1 cellular context compared by ENCODE assay signal in the genomic region with DNA sequence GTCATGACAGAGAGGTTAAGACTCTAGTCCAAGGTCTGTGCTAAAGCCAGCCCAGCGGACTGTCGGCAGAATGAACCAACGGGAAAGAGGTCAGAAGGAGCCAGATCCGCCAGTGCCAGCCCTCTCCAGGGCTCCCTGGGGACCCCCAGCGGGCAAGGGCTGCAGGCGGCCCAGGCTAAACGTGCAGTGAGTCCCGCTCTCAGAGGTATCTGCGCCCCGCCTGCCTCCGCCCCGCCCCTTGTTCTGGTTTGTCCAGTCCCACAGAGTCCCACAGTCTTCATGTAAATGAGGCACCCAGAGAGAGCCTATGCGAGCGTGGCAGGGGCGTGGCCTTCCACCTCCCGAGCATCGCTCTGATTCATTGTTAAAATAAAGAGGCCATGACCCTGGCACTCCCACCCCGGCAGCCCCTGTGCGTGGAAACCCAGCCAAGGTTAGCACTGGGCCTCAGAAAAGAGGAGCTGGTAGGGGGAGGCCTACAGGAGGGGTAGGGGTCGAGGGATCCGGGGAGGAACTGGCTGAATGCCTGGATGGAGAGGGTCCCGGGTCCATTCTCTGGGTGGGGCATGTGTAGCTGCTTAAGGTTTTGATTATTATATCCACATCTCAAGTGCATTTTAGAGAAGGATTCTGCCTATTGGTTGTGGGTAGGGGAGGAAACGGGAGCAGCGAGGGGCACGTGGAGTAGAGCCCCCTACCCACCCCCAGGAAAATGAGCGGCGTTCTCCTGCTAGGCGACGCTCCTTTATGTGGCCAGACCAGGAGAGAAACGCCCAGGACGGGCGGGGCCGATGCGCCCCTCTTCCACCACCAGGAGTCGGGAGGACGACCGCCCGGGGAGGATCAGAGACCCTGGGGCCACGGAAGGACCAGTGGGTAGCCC.
TF ChIP-seq lines count a peak whose summit lies in the region.

A gene with protein sequence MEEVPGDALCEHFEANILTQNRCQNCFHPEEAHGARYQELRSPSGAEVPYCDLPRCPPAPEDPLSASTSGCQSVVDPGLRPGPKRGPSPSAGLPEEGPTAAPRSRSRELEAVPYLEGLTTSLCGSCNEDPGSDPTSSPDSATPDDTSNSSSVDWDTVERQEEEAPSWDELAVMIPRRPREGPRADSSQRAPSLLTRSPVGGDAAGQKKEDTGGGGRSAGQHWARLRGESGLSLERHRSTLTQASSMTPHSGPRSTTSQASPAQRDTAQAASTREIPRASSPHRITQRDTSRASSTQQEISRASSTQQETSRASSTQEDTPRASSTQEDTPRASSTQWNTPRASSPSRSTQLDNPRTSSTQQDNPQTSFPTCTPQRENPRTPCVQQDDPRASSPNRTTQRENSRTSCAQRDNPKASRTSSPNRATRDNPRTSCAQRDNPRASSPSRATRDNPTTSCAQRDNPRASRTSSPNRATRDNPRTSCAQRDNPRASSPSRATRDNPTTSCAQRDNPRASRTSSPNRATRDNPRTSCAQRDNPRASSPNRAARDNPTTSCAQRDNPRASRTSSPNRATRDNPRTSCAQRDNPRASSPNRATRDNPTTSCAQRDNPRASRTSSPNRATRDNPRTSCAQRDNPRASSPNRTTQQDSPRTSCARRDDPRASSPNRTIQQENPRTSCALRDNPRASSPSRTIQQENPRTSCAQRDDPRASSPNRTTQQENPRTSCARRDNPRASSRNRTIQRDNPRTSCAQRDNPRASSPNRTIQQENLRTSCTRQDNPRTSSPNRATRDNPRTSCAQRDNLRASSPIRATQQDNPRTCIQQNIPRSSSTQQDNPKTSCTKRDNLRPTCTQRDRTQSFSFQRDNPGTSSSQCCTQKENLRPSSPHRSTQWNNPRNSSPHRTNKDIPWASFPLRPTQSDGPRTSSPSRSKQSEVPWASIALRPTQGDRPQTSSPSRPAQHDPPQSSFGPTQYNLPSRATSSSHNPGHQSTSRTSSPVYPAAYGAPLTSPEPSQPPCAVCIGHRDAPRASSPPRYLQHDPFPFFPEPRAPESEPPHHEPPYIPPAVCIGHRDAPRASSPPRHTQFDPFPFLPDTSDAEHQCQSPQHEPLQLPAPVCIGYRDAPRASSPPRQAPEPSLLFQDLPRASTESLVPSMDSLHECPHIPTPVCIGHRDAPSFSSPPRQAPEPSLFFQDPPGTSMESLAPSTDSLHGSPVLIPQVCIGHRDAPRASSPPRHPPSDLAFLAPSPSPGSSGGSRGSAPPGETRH (N-terminal part only) (plus strand): TSS at position 392 of the 883 bp plus-strand sequence. CDS start 4,318 bp downstream, outside the sequence.

TF ChIP-seq in liver, 16 proteins besides CTCF, POLR2A, EP300 and RAD21 (continued from another document):
- TF ChIP-seq, protein P1, sequence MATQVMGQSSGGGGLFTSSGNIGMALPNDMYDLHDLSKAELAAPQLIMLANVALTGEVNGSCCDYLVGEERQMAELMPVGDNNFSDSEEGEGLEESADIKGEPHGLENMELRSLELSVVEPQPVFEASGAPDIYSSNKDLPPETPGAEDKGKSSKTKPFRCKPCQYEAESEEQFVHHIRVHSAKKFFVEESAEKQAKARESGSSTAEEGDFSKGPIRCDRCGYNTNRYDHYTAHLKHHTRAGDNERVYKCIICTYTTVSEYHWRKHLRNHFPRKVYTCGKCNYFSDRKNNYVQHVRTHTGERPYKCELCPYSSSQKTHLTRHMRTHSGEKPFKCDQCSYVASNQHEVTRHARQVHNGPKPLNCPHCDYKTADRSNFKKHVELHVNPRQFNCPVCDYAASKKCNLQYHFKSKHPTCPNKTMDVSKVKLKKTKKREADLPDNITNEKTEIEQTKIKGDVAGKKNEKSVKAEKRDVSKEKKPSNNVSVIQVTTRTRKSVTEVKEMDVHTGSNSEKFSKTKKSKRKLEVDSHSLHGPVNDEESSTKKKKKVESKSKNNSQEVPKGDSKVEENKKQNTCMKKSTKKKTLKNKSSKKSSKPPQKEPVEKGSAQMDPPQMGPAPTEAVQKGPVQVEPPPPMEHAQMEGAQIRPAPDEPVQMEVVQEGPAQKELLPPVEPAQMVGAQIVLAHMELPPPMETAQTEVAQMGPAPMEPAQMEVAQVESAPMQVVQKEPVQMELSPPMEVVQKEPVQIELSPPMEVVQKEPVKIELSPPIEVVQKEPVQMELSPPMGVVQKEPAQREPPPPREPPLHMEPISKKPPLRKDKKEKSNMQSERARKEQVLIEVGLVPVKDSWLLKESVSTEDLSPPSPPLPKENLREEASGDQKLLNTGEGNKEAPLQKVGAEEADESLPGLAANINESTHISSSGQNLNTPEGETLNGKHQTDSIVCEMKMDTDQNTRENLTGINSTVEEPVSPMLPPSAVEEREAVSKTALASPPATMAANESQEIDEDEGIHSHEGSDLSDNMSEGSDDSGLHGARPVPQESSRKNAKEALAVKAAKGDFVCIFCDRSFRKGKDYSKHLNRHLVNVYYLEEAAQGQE (IDR thresholded peaks at IDR 0.05) = no peak
- TF ChIP-seq YY1 (IDR thresholded peaks at IDR 0.05) (no peak), EGR1 (IDR thresholded peaks at IDR 0.05; ENCODE audit: low read depth in 2 of 2) (no peak), HNF4G (IDR thresholded peaks at IDR 0.05) (no peak)
